ENCODE assay signal across 8 cellular contexts in the genomic region with DNA sequence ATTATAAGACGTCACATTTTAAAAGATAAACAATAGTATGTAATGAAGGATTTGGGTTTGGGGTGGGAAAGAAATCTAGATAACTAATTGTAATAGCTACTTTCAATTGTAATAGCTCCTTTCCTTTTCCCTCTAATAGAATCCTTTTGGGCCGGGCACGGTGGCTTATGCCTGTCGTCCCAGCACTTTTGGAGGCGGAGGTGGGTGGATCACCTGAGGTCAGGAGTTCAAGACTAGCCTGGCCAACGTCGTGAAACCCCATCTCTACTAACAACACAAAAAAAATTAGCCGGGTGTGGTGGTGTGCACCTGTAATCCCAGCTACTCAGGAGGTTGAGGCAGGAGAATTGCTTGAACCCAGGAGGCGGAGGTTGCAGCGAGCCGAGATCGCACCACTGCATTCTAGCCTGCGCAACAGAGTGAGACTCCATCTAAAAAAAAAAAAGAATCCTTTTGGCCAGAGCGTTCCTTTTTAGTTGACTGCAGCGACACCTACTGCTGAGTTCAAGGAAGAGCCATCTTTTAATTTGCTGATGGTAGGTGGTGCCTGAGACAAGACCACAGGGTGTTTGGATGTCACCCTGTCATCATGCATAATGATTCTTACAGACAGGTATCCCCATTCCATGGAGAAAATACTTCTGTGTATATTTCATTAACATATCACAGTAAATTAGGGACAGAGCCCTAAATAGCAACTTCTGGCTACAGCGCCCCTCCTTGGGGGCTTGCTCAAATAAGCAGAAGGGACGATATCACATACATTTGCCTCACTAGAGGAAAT.
DNase-seq lines count a peak whose midpoint lies in the region; ATAC-seq and TF ChIP-seq lines count a peak whose summit lies in the region.

No MANE protein-coding gene starts in this region.

- H3K36me3 ChIP-seq in OCI-LY3 (replicated peaks; ENCODE audit: low read depth, low read length): no peaks in the 10 kb centered on the region
- no peaks in the 10 kb centered on the region for H3K36me3 ChIP-seq in left ventricle myocardium inferior

- no peaks in the 10 kb centered on the region for H4K20me1 ChIP-seq in OCI-LY3 (ENCODE audit: insufficient read depth, low read length)

- no peaks in the 10 kb centered on the region for H3K36me3 Mint-ChIP-seq in activated naive CD8-positive, alpha-beta T cell

- H3K27ac Mint-ChIP-seq in activated naive CD8-positive, alpha-beta T cell: no peak overlapping the region

- DNase-seq in DMS79 treated with DMSO at 0.1 percent for 48 hours (lab: John Stamatoyannopoulos, UW) (peak; percentile 92), KG1 (lab: John Stamatoyannopoulos, UW) (peak; percentile 34), left ventricle myocardium inferior (no peak), renal cortical epithelial cell (ENCODE audit: low read depth) (peak; percentile 70)

- ATAC-seq in GM21576 (IDR thresholded peaks at IDR 0.05; ENCODE audit: unreplicated experiment) (peak; percentile 67), GM18505 (IDR thresholded peaks at IDR 0.05; ENCODE audit: unreplicated experiment) (no peak)

- H3K27ac ChIP-seq in OCI-LY3 (ENCODE audit: low read length) (no peak overlapping the region), left ventricle myocardium inferior (replicated peaks) (no peak overlapping the region)

- peak overlapping the region; percentile 15 for H3K4me3 Mint-ChIP-seq in activated naive CD8-positive, alpha-beta T cell

- H2AFZ ChIP-seq in OCI-LY3 (ENCODE audit: low read depth, low read length): no peak overlapping the region

- no peak for TF ChIP-seq POLR2A in GM18505 (IDR thresholded peaks at IDR 0.05; ENCODE audit: borderline replicate concordance, extremely low read depth, insufficient read depth, insufficient read length)

- no peaks in the 10 kb centered on the region for H3K9me3 Mint-ChIP-seq in activated naive CD8-positive, alpha-beta T cell (ENCODE audit: low read depth)

- no peaks in the 10 kb centered on the region for H3K4me1 Mint-ChIP-seq in activated naive CD8-positive, alpha-beta T cell (ENCODE audit: low read depth)

- H3K4me2 ChIP-seq in OCI-LY3 (ENCODE audit: low read length): peak overlapping the region; percentile 48

- H3K4me3 ChIP-seq in OCI-LY3 (ENCODE audit: low read length): peak overlapping the region; percentile 27; the same call in 1 of the 2 replicates
- H3K4me3 ChIP-seq in left ventricle myocardium inferior: peak overlapping the region; percentile 55

- no peaks in the 10 kb centered on the region for H3K79me2 ChIP-seq in OCI-LY3 (ENCODE audit: low read length)

- H3K9me3 ChIP-seq in OCI-LY3 (ENCODE audit: insufficient read depth, low read length): no peaks in the 10 kb centered on the region
- no peaks in the 10 kb centered on the region for H3K9me3 ChIP-seq in left ventricle myocardium inferior (replicated peaks)

- H3K4me1 ChIP-seq in OCI-LY3 (ENCODE audit: low read length) (no peaks in the 10 kb centered on the region; the same call in 1 of the 2 replicates), left ventricle myocardium inferior (peaks cover 2% of the 10 kb centered on the region)

- TF ChIP-seq CTCF in OCI-LY3 (IDR thresholded peaks at IDR 0.05; ENCODE audit: low read depth, low read length): peak; percentile 84
- TF ChIP-seq CTCF in left ventricle myocardium inferior (IDR thresholded peaks at IDR 0.05; ENCODE audit: borderline replicate concordance): peak; percentile 81

- H3K27me3 ChIP-seq in OCI-LY3 (ENCODE audit: low read depth, low read length) (peaks cover 9% of the 10 kb centered on the region; the same call in 1 of the 2 replicates), left ventricle myocardium inferior (ENCODE audit: low read depth) (no peaks in the 10 kb centered on the region)

- intact Hi-C loops in left ventricle myocardium inferior (cut with micrococcal nuclease): loop anchor here (5.0 kb wide), 1 partner anchor 585 kb away; no protein-coding TSS in a partner anchor

- H3K27me3 Mint-ChIP-seq in activated naive CD8-positive, alpha-beta T cell: peaks cover 7% of the 10 kb centered on the region

- H3K9ac ChIP-seq in OCI-LY3 (ENCODE audit: low read length): no peak overlapping the region
